Comparison of ENCODE assay signal across 4 cellular contexts in genomic region chr5:156593546-156593945, GRCh38.
"Had no signal": no experiment of that assay in that cellular context is flagged by ENCODE, and none has a peak within 500 bp of the region (broad histone marks: within the 10 kb centered on the region; RNA-seq: fewer than 3 reads in every experiment).

No MANE protein-coding gene starts in this region.

- H3K4me2 ChIP-seq: GM23338 had no signal

- ATAC-seq: GM23338 had no signal

- H3K4me3 ChIP-seq: GM23338 had no signal

- H2AFZ ChIP-seq: GM23338 had no signal

- DNase-seq: H9, HCEC 1CT, IMR-90 had no signal
